Comparison of ENCODE assay signal across 1 cellular context in the genomic region with DNA sequence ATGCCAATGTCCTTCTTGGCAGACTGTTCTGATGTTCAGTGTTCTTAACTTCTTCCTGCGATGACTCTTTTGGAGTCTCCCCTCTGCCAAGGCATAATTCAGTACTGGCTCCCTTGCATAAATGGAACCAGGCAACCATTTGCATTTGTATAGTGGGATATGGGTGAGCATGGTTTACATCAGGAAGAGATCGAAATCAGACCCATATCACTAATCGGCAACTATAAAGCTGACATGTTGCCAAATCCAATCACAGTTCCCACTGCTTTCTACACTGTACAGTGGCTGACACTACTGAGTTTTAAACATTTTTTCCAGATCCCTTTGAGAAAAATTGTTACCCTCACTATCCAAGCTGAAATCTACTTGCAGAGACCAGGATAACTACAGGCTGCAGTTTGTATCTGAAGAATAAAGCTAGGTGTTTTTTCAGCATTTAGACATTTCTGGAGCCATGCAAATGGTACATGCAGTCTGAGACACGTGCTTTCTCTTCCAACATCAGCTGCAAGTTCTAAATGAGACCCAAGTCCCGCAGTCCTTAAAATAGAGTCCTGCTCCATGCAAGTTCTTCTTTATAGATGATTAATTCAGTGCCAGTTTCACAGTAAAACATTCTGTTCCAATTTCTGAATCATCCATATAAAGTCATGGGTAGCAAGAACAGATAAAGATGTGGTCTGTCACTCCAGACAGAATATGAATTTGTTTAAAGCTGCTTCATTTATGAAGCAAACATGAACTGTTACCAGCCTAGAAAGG.
TF ChIP-seq lines count a peak whose summit lies in the region.

No MANE protein-coding gene starts in this region.

TF ChIP-seq in IMR-90, 13 proteins besides CTCF, POLR2A, EP300 and RAD21:
- TF ChIP-seq MXI1 (IDR thresholded peaks at IDR 0.05; ENCODE audit: borderline replicate concordance, low read depth, low read length) (no peak), RCOR1 (IDR thresholded peaks at IDR 0.05; ENCODE audit: insufficient replicate concordance, low read length) (no peak), MAZ (IDR thresholded peaks at IDR 0.05; ENCODE audit: borderline replicate concordance, low read depth, low read length) (no peak), RFX5 (IDR thresholded peaks at IDR 0.05; ENCODE audit: low read depth, low read length) (no peak), CEBPB (IDR thresholded peaks at IDR 0.05; ENCODE audit: low read depth, low read length) (no peak), FOS (IDR thresholded peaks at IDR 0.05; ENCODE audit: low read depth, low read length) (no peak), MAFK (IDR thresholded peaks at IDR 0.05; ENCODE audit: low read depth, low read length) (no peak), CHD1 (IDR thresholded peaks at IDR 0.05; ENCODE audit: low read depth, low read length) (no peak), SMC3 (IDR thresholded peaks at IDR 0.05; ENCODE audit: low read depth, low read length) (no peak), NFE2L2 (IDR thresholded peaks at IDR 0.05; ENCODE audit: low read depth, low read length) (no peak), BHLHE40 (IDR thresholded peaks at IDR 0.05; ENCODE audit: low read depth, low read length) (no peak)
- TF ChIP-seq, protein P1, sequence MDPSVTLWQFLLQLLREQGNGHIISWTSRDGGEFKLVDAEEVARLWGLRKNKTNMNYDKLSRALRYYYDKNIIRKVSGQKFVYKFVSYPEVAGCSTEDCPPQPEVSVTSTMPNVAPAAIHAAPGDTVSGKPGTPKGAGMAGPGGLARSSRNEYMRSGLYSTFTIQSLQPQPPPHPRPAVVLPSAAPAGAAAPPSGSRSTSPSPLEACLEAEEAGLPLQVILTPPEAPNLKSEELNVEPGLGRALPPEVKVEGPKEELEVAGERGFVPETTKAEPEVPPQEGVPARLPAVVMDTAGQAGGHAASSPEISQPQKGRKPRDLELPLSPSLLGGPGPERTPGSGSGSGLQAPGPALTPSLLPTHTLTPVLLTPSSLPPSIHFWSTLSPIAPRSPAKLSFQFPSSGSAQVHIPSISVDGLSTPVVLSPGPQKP (IDR thresholded peaks at IDR 0.05; ENCODE audit: borderline replicate concordance, low read depth, low read length), result no peak
- TF ChIP-seq, protein P2, sequence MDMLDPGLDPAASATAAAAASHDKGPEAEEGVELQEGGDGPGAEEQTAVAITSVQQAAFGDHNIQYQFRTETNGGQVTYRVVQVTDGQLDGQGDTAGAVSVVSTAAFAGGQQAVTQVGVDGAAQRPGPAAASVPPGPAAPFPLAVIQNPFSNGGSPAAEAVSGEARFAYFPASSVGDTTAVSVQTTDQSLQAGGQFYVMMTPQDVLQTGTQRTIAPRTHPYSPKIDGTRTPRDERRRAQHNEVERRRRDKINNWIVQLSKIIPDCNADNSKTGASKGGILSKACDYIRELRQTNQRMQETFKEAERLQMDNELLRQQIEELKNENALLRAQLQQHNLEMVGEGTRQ (IDR thresholded peaks at IDR 0.05; ENCODE audit: low read depth, low read length), result no peak
